ENCODE assay signal across 23 cellular contexts in the genomic region with DNA sequence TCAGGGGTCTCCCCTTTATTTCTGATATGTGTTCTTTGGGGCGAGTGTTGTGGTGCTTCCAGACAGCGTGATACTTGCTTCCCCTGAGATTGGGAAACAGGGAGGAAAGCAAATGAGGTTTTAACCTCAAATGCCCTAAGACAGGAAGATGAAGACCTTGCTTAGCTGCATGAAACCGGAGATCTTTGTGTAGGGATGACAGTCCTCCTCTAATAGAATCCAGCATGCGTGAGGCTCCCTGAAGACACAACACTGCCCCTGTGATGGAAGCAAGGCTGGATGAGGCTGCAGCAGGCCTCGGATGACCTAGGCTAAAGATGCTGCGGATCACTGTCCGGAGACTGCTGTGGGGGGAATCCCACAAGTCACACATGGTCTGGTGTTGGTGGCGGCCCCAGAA.
"Had no signal": no experiment of that assay in that cellular context is flagged by ENCODE, and none has a peak within 500 bp of the region (broad histone marks: within the 10 kb centered on the region; RNA-seq: fewer than 3 reads in every experiment).

No MANE protein-coding gene starts in this region.

- H3K4me3 ChIP-seq: dorsolateral prefrontal cortex, hepatocyte, psoas muscle, right lobe of liver, spleen, testis, tibial nerve, upper lobe of right lung, vagina had no signal

- H3K27ac ChIP-seq: dorsolateral prefrontal cortex, foreskin keratinocyte, hepatocyte, psoas muscle, right lobe of liver, spleen, testis, tibial nerve, upper lobe of right lung, vagina had no signal

- H3K4me1 Mint-ChIP-seq: naive B cell; stimulated activated memory B cell treated with anti-CD40 and anti-IgM and Interleukin-4, amounts not matched to agents 10 μg/mL and 1 μg/mL and 100 μg/mL, for 72 hours; stimulated activated naive CD8-positive, alpha-beta T cell treated with anti-CD3 and anti-CD28 coated beads, Interleukin-15, amount 100 ng/mL, for 72 hours had no signal

- H3K4me2 ChIP-seq: hepatocyte had no signal

- H3K9me3 ChIP-seq: psoas muscle, right lobe of liver, spleen, testis, tibial nerve, upper lobe of right lung, vagina had no signal

- H3K36me3 ChIP-seq: right lobe of liver, spleen, tibial nerve, upper lobe of right lung, vagina had no signal

- H3K79me2 ChIP-seq: hepatocyte had no signal

- ATAC-seq: left cardiac atrium; right lobe of liver; stimulated activated memory B cell treated with anti-CD40 and anti-IgM and Interleukin-4, amounts not matched to agents 10 μg/mL and 1 μg/mL and 100 μg/mL, for 72 hours; upper lobe of right lung had no signal

- H3K36me3 Mint-ChIP-seq: naive B cell; stimulated activated memory B cell treated with anti-CD40 and anti-IgM and Interleukin-4, amounts not matched to agents 10 μg/mL and 1 μg/mL and 100 μg/mL, for 72 hours had no signal

- H3K9me3 Mint-ChIP-seq: naive B cell; nephron; stimulated activated memory B cell treated with anti-CD40 and anti-IgM and Interleukin-4, amounts not matched to agents 10 μg/mL and 1 μg/mL and 100 μg/mL, for 72 hours; stimulated activated naive CD8-positive, alpha-beta T cell treated with anti-CD3 and anti-CD28 coated beads, Interleukin-15, amount 100 ng/mL, for 72 hours had no signal

- H3K27me3 ChIP-seq: foreskin keratinocyte, right lobe of liver, testis, tibial nerve, upper lobe of right lung, vagina had no signal

- H3K27me3 Mint-ChIP-seq: stimulated activated naive CD8-positive, alpha-beta T cell treated with anti-CD3 and anti-CD28 coated beads, Interleukin-15, amount 100 ng/mL, for 72 hours had no signal

- H3K27ac Mint-ChIP-seq: naive B cell; nephron; stimulated activated memory B cell treated with anti-CD40 and anti-IgM and Interleukin-4, amounts not matched to agents 10 μg/mL and 1 μg/mL and 100 μg/mL, for 72 hours had no signal

- H2AFZ ChIP-seq: hepatocyte had no signal

- FAIRE-seq: kidney had no signal

- H3K4me1 ChIP-seq: foreskin keratinocyte, right lobe of liver, spleen, upper lobe of right lung, vagina had no signal

- H3K4me3 Mint-ChIP-seq: naive B cell; nephron; stimulated activated memory B cell treated with anti-CD40 and anti-IgM and Interleukin-4, amounts not matched to agents 10 μg/mL and 1 μg/mL and 100 μg/mL, for 72 hours; stimulated activated naive CD8-positive, alpha-beta T cell treated with anti-CD3 and anti-CD28 coated beads, Interleukin-15, amount 100 ng/mL, for 72 hours had no signal

- DNase-seq: cortex of kidney; dorsolateral prefrontal cortex; effector CD8-positive, alpha-beta T cell; foreskin keratinocyte; kidney; left cardiac atrium; mesendoderm; naive B cell; psoas muscle; retina; right lobe of liver; spleen; stimulated activated CD4-positive, alpha-beta T cell treated with anti-CD3 and anti-CD28 coated beads, Interleukin-15, amount 100 ng/mL, for 24 hours; stimulated activated CD4-positive, alpha-beta T cell treated with anti-CD3 and anti-CD28 coated beads, Interleukin-1b, Interleukin-23, amount 100 ng/mL, for 48 hours; stimulated activated CD4-positive, alpha-beta T cell treated with anti-CD3 and anti-CD28 coated beads, Interleukin-4, amount 100 ng/mL, for 24 hours; stimulated activated naive CD8-positive, alpha-beta T cell treated with anti-CD3 and anti-CD28 coated beads, Interleukin-15, amount 100 ng/mL, for 72 hours; testis; upper lobe of right lung had no signal
